In the genomic region with DNA sequence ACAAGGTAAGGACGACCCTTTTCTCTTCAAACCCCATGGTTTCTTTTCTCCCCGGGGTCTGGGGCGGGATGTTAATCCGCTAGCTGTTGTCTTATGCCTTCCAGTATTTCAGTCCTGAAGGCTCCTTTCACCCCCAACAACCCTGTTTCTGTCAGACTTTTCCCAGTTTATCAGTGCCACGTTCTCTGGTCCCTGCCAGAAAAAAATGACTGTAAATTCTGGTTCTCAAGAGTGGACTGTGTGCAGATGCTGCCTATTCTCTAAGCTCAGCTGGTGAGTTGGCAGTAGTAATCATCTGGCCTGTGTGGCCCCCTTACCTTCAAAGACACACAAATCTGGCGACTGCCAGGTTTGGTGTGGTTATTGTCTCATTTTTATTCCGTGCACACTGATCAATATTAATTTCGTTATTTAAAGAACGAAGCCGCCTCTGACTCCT, we compare ENCODE assay signal across 8 cellular contexts. TPM values are rescaled to one million over a fixed set of nuclear protein-coding genes. Genes with fewer than 3 reads are reported as not detected.
DNase-seq lines count a peak whose midpoint lies in the region; ATAC-seq and TF ChIP-seq lines count a peak whose summit lies in the region.

No MANE protein-coding gene starts in this region.

- peaks cover 4 to 5% of the 10 kb centered on the region in 2 donors for H3K36me3 Mint-ChIP-seq in activated T-cell treated with anti-CD3 and anti-CD28 coated beads, Interleukin-2, amount 50 U/mL, for 72 hours (ENCODE audit: insufficient read depth in 2 of 2)
- H3K36me3 Mint-ChIP-seq in activated B cell treated with CpG ODN at 0.5 μM for 24 hours (ENCODE audit: low read depth), result peaks cover 23% of the 10 kb centered on the region

- ATAC-seq in activated T-cell treated with anti-CD3 and anti-CD28 coated beads, Interleukin-2, amount 50 U/mL, for 72 hours (replicated peaks in 1 of 2), result no peak
- ATAC-seq in activated B cell treated with CpG ODN at 0.5 μM for 24 hours (ENCODE audit: low read depth), result no peak
- no peak for ATAC-seq in GM21423 (IDR thresholded peaks at IDR 0.05; ENCODE audit: unreplicated experiment)

- TF ChIP-seq CTCF in activated B cell treated with CpG ODN at 0.5 μM for 24 hours (IDR thresholded peaks at IDR 0.05), result no peak
- TF ChIP-seq CTCF in stomach (IDR thresholded peaks at IDR 0.05), result no peak

- H3K4me1 Mint-ChIP-seq in activated T-cell treated with anti-CD3 and anti-CD28 coated beads, Interleukin-2, amount 50 U/mL, for 72 hours (ENCODE audit: low read depth), result peaks cover 41% of the 10 kb centered on the region
- peaks cover 53% of the 10 kb centered on the region for H3K4me1 Mint-ChIP-seq in activated B cell treated with CpG ODN at 0.5 μM for 24 hours

- no peak overlapping the region for H3K27ac ChIP-seq in iPS-18a (ENCODE audit: low read length)
- peak overlapping the region; percentile 87 to 94 (median 89) for H3K27ac ChIP-seq in stomach

- H3K4me3 ChIP-seq in iPS-18a (ENCODE audit: low read length) (peak overlapping the region; percentile 90), stomach (peak overlapping the region; percentile 81 to 95 (median 86))

- intact Hi-C loops in activated B cell treated with CpG ODN at 0.5 μM for 24 hours (cut with micrococcal nuclease) (loop anchor here (2.0 to 5.0 kb wide), 2 partner anchors 33 to 247 kb away; a partner anchor contains a TSS), stomach (cut with DNase I; ENCODE audit: low total_unique reads) (no loop called here)

- POLR2A ChIA-PET in activated B cell treated with CpG ODN at 0.5 μM for 24 hours (lab: Charles Lee), result interaction anchor here (0.6 to 2.8 kb wide), 6 partner anchors 11 to 497 kb away, joined by 3 to 15 read pairs (median 6); a partner anchor contains a TSS

- H3K36me3 ChIP-seq in iPS-18a (ENCODE audit: control insufficient read depth, low read depth, low read length) (no peaks in the 10 kb centered on the region), stomach (peaks cover 0 to 11% (median 7%) of the 10 kb centered on the region in 4 donors)

- no peak for TF ChIP-seq EP300 in stomach (IDR thresholded peaks at IDR 0.05)

- no peak for DNase-seq in activated T-cell treated with anti-CD3 and anti-CD28 coated beads, Interleukin-2, amount 50 U/mL, for 72 hours
- no peak for DNase-seq in activated T-cell treated with anti-CD3 and anti-CD28 coated beads, Interleukin-2, amount 50 U/mL, for 48 hours
- DNase-seq in activated B cell treated with CpG ODN at 0.5 μM for 24 hours, result no peak
- DNase-seq in stomach, result no peak
- DNase-seq in medulla oblongata (ENCODE audit: extremely low spot score), result no peak
- no peak for DNase-seq in CD1c-positive myeloid dendritic cell (ENCODE audit: extremely low spot score)

- H3K27me3 ChIP-seq in iPS-18a (ENCODE audit: control insufficient read depth, insufficient read depth, low read length) (no peaks in the 10 kb centered on the region), stomach (peaks cover 0 to 3% (median 0%) of the 10 kb centered on the region in 3 donors)

- 4 to 11% (median 9%) methylated on average over 10 of the region's 10 CpGs for WGBS in stomach, 5 donors

- H3K27ac Mint-ChIP-seq in activated T-cell treated with anti-CD3 and anti-CD28 coated beads, Interleukin-2, amount 50 U/mL, for 72 hours, result peak overlapping the region; percentile 88
- peak overlapping the region; percentile 83 for H3K27ac Mint-ChIP-seq in activated B cell treated with CpG ODN at 0.5 μM for 24 hours

- TF ChIP-seq POLR2A in stomach (IDR thresholded peaks at IDR 0.05), result no peak

- H3K4me1 ChIP-seq in iPS-18a (ENCODE audit: control insufficient read depth, low read depth, low read length) (peaks cover 6% of the 10 kb centered on the region), stomach (peaks cover 16 to 36% (median 34%) of the 10 kb centered on the region in 4 donors)

- H3K9me3 Mint-ChIP-seq in activated T-cell treated with anti-CD3 and anti-CD28 coated beads, Interleukin-2, amount 50 U/mL, for 72 hours, result no peaks in the 10 kb centered on the region
- H3K9me3 Mint-ChIP-seq in activated B cell treated with CpG ODN at 0.5 μM for 24 hours, result no peaks in the 10 kb centered on the region

- H3K27me3 Mint-ChIP-seq in activated T-cell treated with anti-CD3 and anti-CD28 coated beads, Interleukin-2, amount 50 U/mL, for 72 hours (ENCODE audit: low read depth), result no peaks in the 10 kb centered on the region
- H3K27me3 Mint-ChIP-seq in activated B cell treated with CpG ODN at 0.5 μM for 24 hours, result peaks cover 3% of the 10 kb centered on the region

- H3K4me3 Mint-ChIP-seq in activated T-cell treated with anti-CD3 and anti-CD28 coated beads, Interleukin-2, amount 50 U/mL, for 72 hours, result peak overlapping the region; percentile 86 to 93
- peak overlapping the region; percentile 90 for H3K4me3 Mint-ChIP-seq in activated B cell treated with CpG ODN at 0.5 μM for 24 hours

- CTCF ChIA-PET in activated B cell treated with CpG ODN at 0.5 μM for 24 hours (lab: Charles Lee), result interaction anchor here (1.0 to 1.2 kb wide), 3 partner anchors 11 to 30 kb away, joined by 4 read pairs; no protein-coding TSS in a partner anchor

- H3K9me3 ChIP-seq in iPS-18a (ENCODE audit: control insufficient read depth, low read depth, low read length), result no peaks in the 10 kb centered on the region
- no peaks in the 10 kb centered on the region for H3K9me3 ChIP-seq in stomach

- H3K9ac ChIP-seq in iPS-18a (ENCODE audit: low read length), result peak overlapping the region; percentile 91

RNA-seq across cellular contexts. Expression of a gene that starts 0.9 kb away (rescaled TPM):
- total RNA-seq in activated T-cell treated with anti-CD3 and anti-CD28 coated beads, Interleukin-2, amount 50 U/mL, for 72 hours, result 10 to 100 TPM; 31.5 to 31.7 TPM
- total RNA-seq in activated B cell treated with CpG ODN at 0.5 μM for 24 hours, result 46.9 and 55.0 TPM in 2 replicates
- total RNA-seq in stomach, result 100 to 1,000 TPM in 1 of 5 donors, 10 to 100 TPM in 4; 29.5 to 113 (median 67.2) TPM
- polyA plus RNA-seq in stomach, result 10 to 100 TPM; 19.6 to 33.0 (median 25.7) TPM
